Comparison of ENCODE assay signal across 16 cellular contexts in genomic region chr2:236548179-236548918, GRCh38. TPM values are rescaled to one million over a fixed set of nuclear protein-coding genes. Genes with fewer than 3 reads are reported as not detected.
DNase-seq lines count a peak whose midpoint lies in the region; ATAC-seq and TF ChIP-seq lines count a peak whose summit lies in the region.
"Had no signal": no experiment of that assay in that cellular context is flagged by ENCODE, and none has a peak within 500 bp of the region (broad histone marks: within the 10 kb centered on the region; RNA-seq: fewer than 3 reads in every experiment).

No MANE protein-coding gene starts in this region.

- intact Hi-C loops in posterior cingulate gyrus (cut with DNase I), result no loop called here

- no peaks in the 10 kb centered on the region for H3K4me1 ChIP-seq in osteoblast (ENCODE audit: insufficient read depth, low read length)

- H3K9me3 Mint-ChIP-seq in activated CD8-positive, alpha-beta T cell treated with anti-CD3 and anti-CD28 coated beads, Interleukin-2, amount 10 ng/mL, durations not matched to agents 7 days and 5 days (ENCODE audit: insufficient read depth), result peaks cover 13% of the 10 kb centered on the region

- H2AFZ ChIP-seq in osteoblast (ENCODE audit: low read length), result no peak overlapping the region
- H2AFZ ChIP-seq: PC-9 had no signal

- peaks cover 2% of the 10 kb centered on the region for H3K27me3 ChIP-seq in osteoblast (ENCODE audit: insufficient read depth, low read length)

- no peaks in the 10 kb centered on the region for H4K20me1 ChIP-seq in osteoblast (ENCODE audit: insufficient read depth, low read length)

- DNase-seq in AG08396 (ENCODE audit: low spot score) (peak; percentile 23), DMS153 (lab: John Stamatoyannopoulos, UW) (peak; percentile 72), fibroblast of peridontal ligament (ENCODE audit: extremely low read depth) (peak; percentile 80), osteoblast (ENCODE audit: insufficient read length, low spot score, missing footprints) (no peak), posterior cingulate gyrus (no peak), NOMO-1 (lab: John Stamatoyannopoulos, UW; ENCODE audit: unreplicated experiment in 2 of 2) (no peak), NK-92 (lab: John Stamatoyannopoulos, UW; ENCODE audit: unreplicated experiment) (no peak)
- DNase-seq in activated CD8-positive, alpha-beta T cell treated with anti-CD3 and anti-CD28 coated beads, Interleukin-2, amount 10 ng/mL, durations not matched to agents 7 days and 5 days, result no peak
- DNase-seq: head of caudate nucleus; IMR-90; NCI-H2107; PC-9; stimulated activated CD4-positive, alpha-beta T cell treated with anti-CD3 and anti-CD28 coated beads, Interleukin-12 subunit alpha, Interleukin-12 subunit beta, amount 100 ng/mL, for 4 hours had no signal

- no peaks in the 10 kb centered on the region for H3K36me3 ChIP-seq in osteoblast (ENCODE audit: insufficient read depth, low read length)

- POLR2A ChIA-PET in activated CD8-positive, alpha-beta T cell treated with anti-CD3 and anti-CD28 coated beads, Interleukin-2, amount 10 ng/mL, durations not matched to agents 7 days and 5 days (lab: Charles Lee), result interaction anchor here (1.3 kb wide), 1 partner anchor 11 kb away, joined by 4 read pairs; no protein-coding TSS in a partner anchor

- peaks cover 68% of the 10 kb centered on the region for H3K36me3 Mint-ChIP-seq in activated CD8-positive, alpha-beta T cell treated with anti-CD3 and anti-CD28 coated beads, Interleukin-2, amount 10 ng/mL, durations not matched to agents 7 days and 5 days (ENCODE audit: low read depth)

- ATAC-seq in activated CD8-positive, alpha-beta T cell treated with anti-CD3 and anti-CD28 coated beads, Interleukin-2, amount 10 ng/mL, durations not matched to agents 7 days and 5 days, result no peak
- ATAC-seq: left lobe of liver had no signal

- no peak overlapping the region for H3K4me2 ChIP-seq in osteoblast (ENCODE audit: insufficient read depth, low read length)
- H3K4me2 ChIP-seq: PC-9 had no signal

- H3K4me3 Mint-ChIP-seq in activated CD8-positive, alpha-beta T cell treated with anti-CD3 and anti-CD28 coated beads, Interleukin-2, amount 10 ng/mL, durations not matched to agents 7 days and 5 days, result peak overlapping the region; percentile 19
- H3K4me3 Mint-ChIP-seq: dendritic cell treated with granulocyte-macrophage colony-stimulating factor and Interleukin-4, amounts not matched to agents 40 ng/mL and 50 ng/mL, for 4 days; neural crest cell had no signal

- CTCF ChIA-PET in activated CD8-positive, alpha-beta T cell treated with anti-CD3 and anti-CD28 coated beads, Interleukin-2, amount 10 ng/mL, durations not matched to agents 7 days and 5 days (lab: Charles Lee), result interaction anchor here (0.7 to 1.9 kb wide), 6 partner anchors 11 to 35 kb away, joined by 4 to 16 read pairs (median 6); partner anchors contain the start of gene ACKR3

- no peaks in the 10 kb centered on the region for H3K79me2 ChIP-seq in osteoblast (ENCODE audit: insufficient read depth, low read length)

- peak overlapping the region; percentile 90 for H3K27ac Mint-ChIP-seq in activated CD8-positive, alpha-beta T cell treated with anti-CD3 and anti-CD28 coated beads, Interleukin-2, amount 10 ng/mL, durations not matched to agents 7 days and 5 days
- H3K27ac Mint-ChIP-seq: dendritic cell treated with granulocyte-macrophage colony-stimulating factor and Interleukin-4, amounts not matched to agents 40 ng/mL and 50 ng/mL, for 4 days had no signal

- H3K4me1 Mint-ChIP-seq in activated CD8-positive, alpha-beta T cell treated with anti-CD3 and anti-CD28 coated beads, Interleukin-2, amount 10 ng/mL, durations not matched to agents 7 days and 5 days (ENCODE audit: low read depth), result peaks cover 91% of the 10 kb centered on the region

- H3K9me3 ChIP-seq in osteoblast (ENCODE audit: low read depth, low read length), result no peaks in the 10 kb centered on the region

- no peak overlapping the region for H3K4me3 ChIP-seq in osteoblast (ENCODE audit: insufficient read depth, low read length)
- H3K4me3 ChIP-seq: PC-9 had no signal

- no peak overlapping the region for H3K27ac ChIP-seq in osteoblast (ENCODE audit: low read depth, low read length)
- H3K27ac ChIP-seq: PC-9 had no signal

- TF ChIP-seq CTCF in osteoblast (IDR thresholded peaks at IDR 0.05; ENCODE audit: extremely low read depth, low read depth, low read length), result no peak

- no peaks in the 10 kb centered on the region for H3K27me3 Mint-ChIP-seq in activated CD8-positive, alpha-beta T cell treated with anti-CD3 and anti-CD28 coated beads, Interleukin-2, amount 10 ng/mL, durations not matched to agents 7 days and 5 days (ENCODE audit: low read depth)

RNA-seq across cellular contexts. Expression of gene ACKR3, which starts 21.3 kb away (rescaled TPM):
- 1 to 10 TPM; 3.6 TPM for total RNA-seq in activated CD8-positive, alpha-beta T cell treated with anti-CD3 and anti-CD28 coated beads, Interleukin-2, amount 10 ng/mL, durations not matched to agents 7 days and 5 days
- 18.8 and 26.8 TPM in 2 replicates for total RNA-seq in osteoblast
- total RNA-seq: IMR-90 had no signal

Comparison
In these comparisons a context has a peak if more than half of its experiments do, and no peak if none do; other contexts are left out.
1. DNase-seq: peak in AG08396 (single experiment), DMS153 (single experiment) and fibroblast of peridontal ligament (single experiment); none in activated CD8-positive, alpha-beta T cell treated with anti-CD3 and anti-CD28 coated beads, Interleukin-2, amount 10 ng/mL, durations not matched to agents 7 days and 5 days (single experiment), osteoblast (single experiment), posterior cingulate gyrus (0 of 10), NOMO-1 (0 of 2) and NK-92 (single experiment).